Comparison of ENCODE assay signal across 2 cellular contexts in genomic region chr5:131563434-131564228, GRCh38.
TF ChIP-seq lines count a peak whose summit lies in the region.

No MANE protein-coding gene starts in this region.

TF ChIP-seq in HCT116, 20 proteins besides CTCF, POLR2A, EP300 and RAD21 (continued from another document):
- no peak for TF ChIP-seq ELF1 (IDR thresholded peaks at IDR 0.05; ENCODE audit: borderline replicate concordance, low read depth)
- no peak for TF ChIP-seq ZBTB33 (IDR thresholded peaks at IDR 0.05; ENCODE audit: extremely low read depth, insufficient replicate concordance, low read length)
- TF ChIP-seq SRF (IDR thresholded peaks at IDR 0.05; ENCODE audit: low read depth), result no peak
- no peak for TF ChIP-seq FOSL1 (IDR thresholded peaks at IDR 0.05; ENCODE audit: low read depth)
- TF ChIP-seq SIN3A (IDR thresholded peaks at IDR 0.05; ENCODE audit: low read depth), result no peak
- no peak for TF ChIP-seq EZH2phosphoT487 (IDR thresholded peaks at IDR 0.05; ENCODE audit: borderline replicate concordance)
- no peak for TF ChIP-seq EGR1 (IDR thresholded peaks at IDR 0.05; ENCODE audit: low read depth)
- no peak for TF ChIP-seq ZFX (IDR thresholded peaks at IDR 0.05)

TF ChIP-seq in WTC11, 78 proteins besides CTCF, POLR2A, EP300 and RAD21:
- TF ChIP-seq ATF6 (CRISPR knock-in tag; IDR thresholded peaks at IDR 0.05), result no peak
- no peak for TF ChIP-seq ESRRA (CRISPR knock-in tag; IDR thresholded peaks at IDR 0.05; ENCODE audit: borderline replicate concordance)
- TF ChIP-seq MAX (CRISPR knock-in tag; IDR thresholded peaks at IDR 0.05), result no peak
- TF ChIP-seq SOX15 (CRISPR knock-in tag; IDR thresholded peaks at IDR 0.05), result no peak
- TF ChIP-seq IRF2 (CRISPR knock-in tag; IDR thresholded peaks at IDR 0.05; ENCODE audit: borderline replicate concordance, low read depth), result no peak
- no peak for TF ChIP-seq SMAD4 (CRISPR knock-in tag; IDR thresholded peaks at IDR 0.05)
- TF ChIP-seq ELF4 (CRISPR knock-in tag; IDR thresholded peaks at IDR 0.05; ENCODE audit: low read depth), result no peak
- TF ChIP-seq PRRX2 (CRISPR knock-in tag; IDR thresholded peaks at IDR 0.05), result no peak
- no peak for TF ChIP-seq GRHL2 (CRISPR knock-in tag; IDR thresholded peaks at IDR 0.05; ENCODE audit: insufficient replicate concordance, severe bottlenecking)
- no peak for TF ChIP-seq NFATC4 (CRISPR knock-in tag; IDR thresholded peaks at IDR 0.05)
- no peak for TF ChIP-seq NR3C1 (CRISPR knock-in tag; conservative IDR thresholded peaks at IDR 0.05; ENCODE audit: low read depth)
- TF ChIP-seq ARID4B (CRISPR knock-in tag; IDR thresholded peaks at IDR 0.05; ENCODE audit: borderline replicate concordance), result no peak
- TF ChIP-seq TP53 (CRISPR knock-in tag; IDR thresholded peaks at IDR 0.05), result no peak
- no peak for TF ChIP-seq FOXJ3 (CRISPR knock-in tag; IDR thresholded peaks at IDR 0.05; ENCODE audit: borderline replicate concordance)
- TF ChIP-seq FOXP1 (CRISPR knock-in tag; IDR thresholded peaks at IDR 0.05; ENCODE audit: borderline replicate concordance), result no peak
- no peak for TF ChIP-seq CREB1 (CRISPR knock-in tag; IDR thresholded peaks at IDR 0.05)
- TF ChIP-seq ZNF512 (CRISPR knock-in tag; IDR thresholded peaks at IDR 0.05; ENCODE audit: borderline replicate concordance), result no peak
TF ChIP-seq in WTC11: peak in this region for 0.
